Comparison of ENCODE assay signal across 27 cellular contexts in genomic region chr1:180949616-180950000, GRCh38.
"Had no signal": no experiment of that assay in that cellular context is flagged by ENCODE, and none has a peak within 500 bp of the region (broad histone marks: within the 10 kb centered on the region; RNA-seq: fewer than 3 reads in every experiment).

No MANE protein-coding gene starts in this region.

- H3K27ac Mint-ChIP-seq: effector memory CD8-positive, alpha-beta T cell; naive B cell; progenitor cell of endocrine pancreas had no signal

- H3K27me3 Mint-ChIP-seq: effector memory CD8-positive, alpha-beta T cell; naive B cell; progenitor cell of endocrine pancreas had no signal

- H3K4me3 Mint-ChIP-seq: effector memory CD8-positive, alpha-beta T cell; mesothelial cell of epicardium; naive B cell; stimulated activated effector memory CD8-positive, alpha-beta T cell treated with anti-CD3 and anti-CD28 coated beads, Interleukin-12 subunit alpha, Interleukin-12 subunit beta, amount 100 ng/mL, for 72 hours had no signal

- H3K27ac ChIP-seq: coronary artery, esophagus squamous epithelium, heart right ventricle, left lung, neutrophil, parathyroid adenoma, right lobe of liver, stomach had no signal

- H3K9me3 ChIP-seq: esophagus squamous epithelium, mucosa of descending colon, neutrophil, right lobe of liver, thyroid gland had no signal

- H3K79me2 ChIP-seq: parathyroid adenoma had no signal

- H3K9me3 Mint-ChIP-seq: mesothelial cell of epicardium had no signal

- H3K27me3 ChIP-seq: esophagus squamous epithelium, heart right ventricle, left lung, neutrophil, right lobe of liver, stomach, thyroid gland had no signal

- H3K4me3 ChIP-seq: coronary artery, esophagus squamous epithelium, heart right ventricle, left lung, mucosa of descending colon, right lobe of liver, stomach, thyroid gland had no signal

- ATAC-seq: effector memory CD8-positive, alpha-beta T cell; heart right ventricle; left lung; mucosa of descending colon; right lobe of liver; stimulated activated effector memory CD8-positive, alpha-beta T cell treated with anti-CD3 and anti-CD28 coated beads, Interleukin-12 subunit alpha, Interleukin-12 subunit beta, amount 100 ng/mL, for 72 hours had no signal

- H2AFZ ChIP-seq: parathyroid adenoma had no signal

- H3K9ac ChIP-seq: parathyroid adenoma had no signal

- H3K36me3 ChIP-seq: right lobe of liver had no signal

- H3K4me1 ChIP-seq: parathyroid adenoma had no signal

- DNase-seq: dermis blood vessel endothelial cell; effector memory CD8-positive, alpha-beta T cell; erythroblast; esophagus squamous epithelium; foreskin melanocyte; glutamatergic neuron; heart right ventricle; hippocampal formation; left cardiac atrium; mesenchymal stem cell; mucosa of descending colon; naive B cell; right lobe of liver; small intestine; stimulated activated CD4-positive, alpha-beta T cell treated with anti-CD3 and anti-CD28 coated beads, Interleukin-12 subunit alpha, Interleukin-12 subunit beta, amount 100 ng/mL, for 4 hours; stimulated activated CD4-positive, alpha-beta T cell treated with anti-CD3 and anti-CD28 coated beads, Interleukin-1b, Interleukin-23, amount 100 ng/mL, for 48 hours; stimulated activated CD4-positive, alpha-beta T cell treated with anti-CD3 and anti-CD28 coated beads, Interleukin-4, amount 100 ng/mL, for 24 hours; stimulated activated naive CD4-positive, alpha-beta T cell treated with Interleukin-2 at 50 U/mL for 16 hours; stomach had no signal
